In the genomic region with DNA sequence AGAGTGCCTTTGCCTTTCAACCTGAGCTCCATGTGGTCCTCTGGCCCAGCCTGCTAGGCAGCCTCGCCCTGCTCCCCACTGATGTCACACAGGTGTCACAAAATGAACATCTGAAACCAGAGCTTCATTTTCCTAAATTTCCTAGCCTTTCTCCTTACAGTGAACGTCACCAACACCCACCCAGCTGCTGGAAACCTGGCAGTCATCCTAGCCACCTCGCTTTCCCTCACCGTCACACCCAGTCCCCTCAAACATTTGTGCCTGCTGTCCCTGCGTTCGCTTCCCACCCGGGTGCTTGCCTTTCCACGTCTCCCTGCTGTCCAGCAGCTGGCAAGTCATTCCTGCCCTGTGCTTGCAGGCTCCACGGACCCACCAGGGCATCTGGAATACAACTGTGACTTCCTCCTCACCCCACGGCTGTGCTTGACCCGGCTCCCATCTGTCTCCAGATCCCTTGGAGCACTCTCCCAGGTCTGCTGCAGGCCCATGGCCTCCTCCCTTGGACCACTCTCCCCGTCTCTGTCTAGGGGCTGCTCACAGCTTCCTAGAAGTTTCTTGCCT, we compare ENCODE assay signal across 20 cellular contexts. TPM values are rescaled to one million over a fixed set of nuclear protein-coding genes. Genes with fewer than 3 reads are reported as not detected.
DNase-seq lines count a peak whose midpoint lies in the region; ATAC-seq and TF ChIP-seq lines count a peak whose summit lies in the region.
"Had no signal": no experiment of that assay in that cellular context is flagged by ENCODE, and none has a peak within 500 bp of the region (broad histone marks: within the 10 kb centered on the region; RNA-seq: fewer than 3 reads in every experiment).

No MANE protein-coding gene starts in this region.

- H4K91ac ChIP-seq in IMR-90 (ENCODE audit: insufficient read depth, low read depth, low read length) (no peak overlapping the region), trophoblast cell (ENCODE audit: low read depth, low read length) (no peak overlapping the region)

- H3K9ac ChIP-seq in IMR-90 (ENCODE audit: low read depth, low read length): no peak overlapping the region
- H3K9ac ChIP-seq in trophoblast cell (ENCODE audit: low read length): no peak overlapping the region
- H3K9ac ChIP-seq: GM23248 had no signal

- TF ChIP-seq CTCF in IMR-90 (conservative IDR thresholded peaks at IDR 0.05; ENCODE audit: low read depth, low read length) (no peak), activated B cell treated with CpG ODN at 0.5 μM for 24 hours (IDR thresholded peaks at IDR 0.05) (no peak)

- peak overlapping the region; percentile 18 for H3K27ac Mint-ChIP-seq in activated B cell treated with CpG ODN at 0.5 μM for 24 hours
- H3K27ac Mint-ChIP-seq: CD14-positive monocyte, HFFc6 had no signal

- H2AK5ac ChIP-seq in IMR-90 (ENCODE audit: low read depth, low read length) (no peak overlapping the region), trophoblast cell (ENCODE audit: low read length) (no peak overlapping the region)

- H3K4me2 ChIP-seq in IMR-90 (ENCODE audit: low read depth, low read length): no peak overlapping the region
- no peak overlapping the region for H3K4me2 ChIP-seq in trophoblast cell (ENCODE audit: low read length)

- no peaks in the 10 kb centered on the region for H3K79me2 ChIP-seq in trophoblast cell (ENCODE audit: control insufficient read depth, insufficient read depth, low read length, poor library complexity)

- no peak overlapping the region for H2BK5ac ChIP-seq in IMR-90 (ENCODE audit: low read depth, low read length, poor library complexity, severe bottlenecking)
- H2BK5ac ChIP-seq in trophoblast cell (ENCODE audit: low read depth, low read length, poor library complexity): no peak overlapping the region

- no peak for ATAC-seq in IMR-90 (ENCODE audit: low read depth)
- ATAC-seq in activated B cell treated with CpG ODN at 0.5 μM for 24 hours (ENCODE audit: low read depth): no peak
- ATAC-seq in GM18873 (IDR thresholded peaks at IDR 0.05; ENCODE audit: low FRiP score, unreplicated experiment): no peak

- H3K36me3 ChIP-seq in IMR-90 (ENCODE audit: control insufficient read depth, insufficient read depth, low read length) (peaks cover 31% of the 10 kb centered on the region), trophoblast cell (ENCODE audit: control insufficient read depth in 1 of 2, insufficient read depth in 2 of 2, low read length in 2 of 2) (peaks cover 2% of the 10 kb centered on the region in 2 experiments)
- H3K36me3 ChIP-seq: SJSA1 had no signal

- CTCF ChIA-PET in IMR-90 (lab: Yijun Ruan, JAX): no interaction called here
- CTCF ChIA-PET in activated B cell treated with CpG ODN at 0.5 μM for 24 hours (lab: Charles Lee): interaction anchor here (0.7 to 12.5 kb wide), 11 partner anchors 9 to 148 kb away, joined by 3 to 212 read pairs (median 4); no protein-coding TSS in a partner anchor

- no peak overlapping the region for H4K12ac ChIP-seq in trophoblast cell (ENCODE audit: low read depth, low read length)

- H3K56ac ChIP-seq in IMR-90 (ENCODE audit: extremely low read depth, insufficient read depth, low read length): no peak overlapping the region

- H2BK120ac ChIP-seq in IMR-90 (ENCODE audit: low read depth, low read length) (no peak overlapping the region), trophoblast cell (ENCODE audit: insufficient read depth, low read length, poor library complexity) (no peak overlapping the region)

- H4K20me1 ChIP-seq in IMR-90 (ENCODE audit: insufficient read depth, low read length): peaks cover 100% of the 10 kb centered on the region

- H3K4me1 ChIP-seq in IMR-90 (ENCODE audit: control insufficient read depth, insufficient read depth, low read length) (peaks cover 15% of the 10 kb centered on the region), trophoblast cell (ENCODE audit: control insufficient read depth in 1 of 2, insufficient read depth in 2 of 2, low read length in 2 of 2) (peaks cover 18 to 21% of the 10 kb centered on the region in 2 experiments)

- H3K4me3 Mint-ChIP-seq in activated B cell treated with CpG ODN at 0.5 μM for 24 hours: no peak overlapping the region
- H3K4me3 Mint-ChIP-seq: CD14-positive monocyte, HFFc6 had no signal

- H3K9me3 Mint-ChIP-seq in activated B cell treated with CpG ODN at 0.5 μM for 24 hours: no peaks in the 10 kb centered on the region
- H3K9me3 Mint-ChIP-seq: CD14-positive monocyte, HFFc6 had no signal

- peaks cover 85% of the 10 kb centered on the region for H3K4me1 Mint-ChIP-seq in activated B cell treated with CpG ODN at 0.5 μM for 24 hours

- WGBS in IMR-90 (ENCODE audit: extremely low coverage in 2 of 2, insufficient read length in 1 of 2), 2 experiments: 80% methylated on average over 7 of the region's 12 CpGs; no CpG with 5 or more reads in 1 of the 2 experiments
- no CpG with 5 or more reads among the region's 12 CpGs for WGBS in trophoblast cell (ENCODE audit: extremely low coverage, insufficient coverage, insufficient read length)

- TF ChIP-seq POLR2A in IMR-90 (IDR thresholded peaks at IDR 0.05; ENCODE audit: low read depth, low read length): 0 out of 2 replicates have a peak, but pooled peaks have one; percentile 8

- H3K4me3 ChIP-seq in IMR-90 (ENCODE audit: insufficient read depth, low read depth, low read length) (no peak overlapping the region), trophoblast cell (ENCODE audit: low read depth, low read length) (peak overlapping the region; percentile 26)
- H3K4me3 ChIP-seq: GM23248, SJSA1 had no signal

- no peak overlapping the region for H3K27ac ChIP-seq in IMR-90 (ENCODE audit: insufficient read depth, low read length)
- no peak overlapping the region for H3K27ac ChIP-seq in trophoblast cell (ENCODE audit: low read depth, low read length)
- H3K27ac ChIP-seq: GM23248, SJSA1 had no signal

- H2AFZ ChIP-seq in IMR-90 (replicated peaks; ENCODE audit: low read length, poor library complexity) (no peak overlapping the region), trophoblast cell (ENCODE audit: insufficient read depth, low read length, poor library complexity) (no peak overlapping the region)
- H2AFZ ChIP-seq: GM23248 had no signal

- H3K4ac ChIP-seq in IMR-90 (ENCODE audit: low read depth, low read length): no peak overlapping the region
- no peak overlapping the region for H3K4ac ChIP-seq in trophoblast cell (ENCODE audit: low read depth, low read length)

- H2BK12ac ChIP-seq in trophoblast cell (ENCODE audit: low read length): no peak overlapping the region

- peak; percentile 20 for DNase-seq in NCI-H1694 (lab: John Stamatoyannopoulos, UW)
- DNase-seq in NCI-H1694 treated with DMSO at 0.1 percent for 48 hours (lab: John Stamatoyannopoulos, UW): no peak
- no peak for DNase-seq in IMR-90
- DNase-seq in activated B cell treated with CpG ODN at 0.5 μM for 24 hours: no peak
- no peak for DNase-seq in trophoblast cell
- no peak for DNase-seq in Ammon's horn (ENCODE audit: low spot score)
- no peak for DNase-seq in NCI-H187 treated with DMSO at 0.1 percent for 48 hours (lab: John Stamatoyannopoulos, UW)
- DNase-seq: 8988T, DND-41, GDM1, GM23248, HFFc6, KG1, NCI-H1092, NCI-H1930, NCI-H510A, RPMI8226 had no signal

- H3K18ac ChIP-seq in IMR-90 (ENCODE audit: low read depth, low read length) (no peak overlapping the region), trophoblast cell (ENCODE audit: low read length) (no peak overlapping the region)

- H2BK15ac ChIP-seq in IMR-90 (ENCODE audit: low read depth, low read length): no peak overlapping the region

- no peak overlapping the region for H4K5ac ChIP-seq in IMR-90 (ENCODE audit: low read depth, low read length)

- H3K27me3 ChIP-seq in IMR-90 (ENCODE audit: control insufficient read depth, insufficient read depth, low read length): no peaks in the 10 kb centered on the region
- no peaks in the 10 kb centered on the region for H3K27me3 ChIP-seq in trophoblast cell (ENCODE audit: insufficient read depth, low read length)
- H3K27me3 ChIP-seq: SJSA1 had no signal

- dilution Hi-C loops in IMR-90 (cut with HindIII; ENCODE audit: low sequenced_read_pairs, unreplicated experiment): no loop called here

- no TSS peak for BruUV-seq in IMR-90 (replicated peaks; lab: Mats Ljungman, UMichigan)

- H3K79me1 ChIP-seq in IMR-90 (ENCODE audit: low read depth in 1 of 2, low read length in 2 of 2) (peaks cover 9 to 94% of the 10 kb centered on the region in 2 experiments; a peak in 3 of 4 replicates), trophoblast cell (ENCODE audit: low read length) (no peaks in the 10 kb centered on the region)

- H2AK9ac ChIP-seq in IMR-90 (replicated peaks; ENCODE audit: low read depth, low read length, poor library complexity): no peak overlapping the region

- no peaks in the 10 kb centered on the region for H3K27me3 Mint-ChIP-seq in activated B cell treated with CpG ODN at 0.5 μM for 24 hours

- POLR2A ChIA-PET in IMR-90 (lab: Charles Lee; ENCODE audit: unreplicated experiment): no interaction called here
- POLR2A ChIA-PET in activated B cell treated with CpG ODN at 0.5 μM for 24 hours (lab: Charles Lee): interaction anchor here (1.2 kb wide), 1 partner anchor 15 kb away, joined by 4 read pairs; no protein-coding TSS in a partner anchor

- no peak for TF ChIP-seq RAD21 in IMR-90 (IDR thresholded peaks at IDR 0.05; ENCODE audit: low read length)

- H4K8ac ChIP-seq in IMR-90 (ENCODE audit: low read depth in 2 of 2, low read length in 2 of 2) (no peak overlapping the region), trophoblast cell (ENCODE audit: low read depth, low read length) (no peak overlapping the region)

- no peak overlapping the region for H2BK20ac ChIP-seq in IMR-90 (ENCODE audit: low read depth, low read length)

- no peak overlapping the region for H3K14ac ChIP-seq in IMR-90 (replicated peaks; ENCODE audit: low read depth, low read length)
- H3K14ac ChIP-seq in trophoblast cell (ENCODE audit: low read length): no peak overlapping the region

- H3K9me1 ChIP-seq in IMR-90 (ENCODE audit: insufficient read depth, low read length): peaks cover 36% of the 10 kb centered on the region

- H3K9me3 ChIP-seq in IMR-90 (ENCODE audit: control insufficient read depth, insufficient read depth, low read length) (no peaks in the 10 kb centered on the region), trophoblast cell (ENCODE audit: insufficient read depth, low read depth, low read length) (no peaks in the 10 kb centered on the region)
- H3K9me3 ChIP-seq: SJSA1 had no signal

- no peak overlapping the region for H3K23ac ChIP-seq in IMR-90 (ENCODE audit: low read depth, low read length)
- no peak overlapping the region for H3K23ac ChIP-seq in trophoblast cell (ENCODE audit: low read length)

- intact Hi-C loops in IMR-90 (cut with micrococcal nuclease) (no loop called here), activated B cell treated with CpG ODN at 0.5 μM for 24 hours (cut with micrococcal nuclease) (loop anchor here (2.0 kb wide), 1 partner anchor 13 kb away; no protein-coding TSS in a partner anchor)

- H3K36me3 Mint-ChIP-seq in activated B cell treated with CpG ODN at 0.5 μM for 24 hours (ENCODE audit: low read depth): peaks cover 5% of the 10 kb centered on the region
- H3K36me3 Mint-ChIP-seq: CD14-positive monocyte had no signal

- in situ Hi-C loops in IMR-90 (cut with MboI; ENCODE audit: low sequenced_read_pairs): no loop called here

RNA-seq across cellular contexts. Expression of a gene that starts 23.5 kb away (rescaled TPM):
- 39.7 and 39.8 TPM in 2 replicates for total RNA-seq in IMR-90 (2012; rRNA removed)
- polyA plus RNA-seq in IMR-90 (2012; rRNA removed): 45.5 and 47.3 TPM in 2 replicates
- 18.2 and 29.3 TPM in 2 replicates for polyA plus RNA-seq in IMR-90 (2012; cell fraction: cytosol; rRNA removed)
- polyA plus RNA-seq in IMR-90 (2012; cell fraction: nucleus; rRNA removed; ENCODE audit: low replicate concordance): 152 and 210 TPM in 2 replicates
- 21.6 and 22.6 TPM in 2 replicates for total RNA-seq in activated B cell treated with CpG ODN at 0.5 μM for 24 hours
- polyA plus RNA-seq in trophoblast cell (2013): 12.9 and 14.2 TPM in 2 replicates
